ENCODE assay signal across 2 cellular contexts in genomic region chr1:175209493-175209921, GRCh38.
TF ChIP-seq lines count a peak whose summit lies in the region.

No MANE protein-coding gene starts in this region.

TF ChIP-seq in GM12878, 131 proteins besides CTCF, POLR2A, EP300 and RAD21 (continues in another document):
- no peak for TF ChIP-seq KDM1A (IDR thresholded peaks at IDR 0.05; ENCODE audit: borderline replicate concordance)
- peak; percentile 33; the same call in 1 of the 2 replicates for TF ChIP-seq GATAD2B (conservative IDR thresholded peaks at IDR 0.05; ENCODE audit: low read depth)
- TF ChIP-seq MEF2A (IDR thresholded peaks at IDR 0.05; ENCODE audit: insufficient read depth, low read depth, low read length), result peak; percentile 62; the same call in 1 of the 2 replicates
- TF ChIP-seq RAD51 (IDR thresholded peaks at IDR 0.05), result 0 out of 2 replicates have a peak, but pooled peaks have one; percentile 24
- TF ChIP-seq ZBED1 (IDR thresholded peaks at IDR 0.05; ENCODE audit: borderline replicate concordance), result no peak
- TF ChIP-seq ATF7 (IDR thresholded peaks at IDR 0.05; ENCODE audit: low read depth), result peak; percentile 27; the same call in 1 of the 2 replicates
- TF ChIP-seq RBBP5 (conservative IDR thresholded peaks at IDR 0.05), result no peak
- no peak for TF ChIP-seq SP1 (IDR thresholded peaks at IDR 0.05; ENCODE audit: low read depth, low read length)
- TF ChIP-seq REST (IDR thresholded peaks at IDR 0.05; ENCODE audit: low read depth, low read length), result no peak
- TF ChIP-seq CHD4 (IDR thresholded peaks at IDR 0.05), result no peak
- no peak for TF ChIP-seq E4F1 (IDR thresholded peaks at IDR 0.05; ENCODE audit: borderline replicate concordance, partially characterized antibody)
- TF ChIP-seq SMARCA5 (IDR thresholded peaks at IDR 0.05), result peak; percentile 45; the same call in 1 of the 2 replicates
- TF ChIP-seq ZNF687 (IDR thresholded peaks at IDR 0.05), result no peak
- TF ChIP-seq CREB1 (IDR thresholded peaks at IDR 0.05; ENCODE audit: low read depth), result no peak
- 0 out of 2 replicates have a peak, but pooled peaks have one; percentile 19 for TF ChIP-seq DPF2 (IDR thresholded peaks at IDR 0.05)
- 0 out of 2 replicates have a peak, but pooled peaks have one; percentile 34 for TF ChIP-seq RELB (IDR thresholded peaks at IDR 0.05; ENCODE audit: low read depth)

TF ChIP-seq in WTC11, 78 proteins besides CTCF, POLR2A, EP300 and RAD21:
- TF ChIP-seq TP53 (CRISPR knock-in tag; IDR thresholded peaks at IDR 0.05), result no peak
- no peak for TF ChIP-seq ATF3 (CRISPR knock-in tag; conservative IDR thresholded peaks at IDR 0.05)
